8 cellular contexts compared by ENCODE assay signal in genomic region chr4:55435136-55435535, GRCh38. TPM values are rescaled to one million over a fixed set of nuclear protein-coding genes. Genes with fewer than 3 reads are reported as not detected.
A peak's percentile ranks its signal among the peaks of the same experiment; 100 is the strongest.
DNase-seq lines count a peak whose midpoint lies in the region; ATAC-seq and TF ChIP-seq lines count a peak whose summit lies in the region.

No MANE protein-coding gene starts in this region.

- H3K27ac Mint-ChIP-seq in activated naive CD4-positive, alpha-beta T cell treated with anti-CD3 and anti-CD28 coated beads for 36 hours, result peak overlapping the region; percentile 37
- peak overlapping the region; percentile 37 for H3K27ac Mint-ChIP-seq in mesothelial cell of epicardium

- H3K79me2 ChIP-seq in Karpas-422 (ENCODE audit: low read length), result no peaks in the 10 kb centered on the region

- no peak overlapping the region for H3K4me3 Mint-ChIP-seq in activated naive CD4-positive, alpha-beta T cell treated with anti-CD3 and anti-CD28 coated beads for 36 hours
- no peak overlapping the region for H3K4me3 Mint-ChIP-seq in mesothelial cell of epicardium

- ATAC-seq in HG03103 (IDR thresholded peaks at IDR 0.05; ENCODE audit: low read depth, unreplicated experiment), result peak; percentile 66

- no peak overlapping the region for H2AFZ ChIP-seq in Karpas-422 (ENCODE audit: low read length)

- no peak overlapping the region for H3K27ac ChIP-seq in Karpas-422 (ENCODE audit: low read length)

- peaks cover 16% of the 10 kb centered on the region for H3K4me1 Mint-ChIP-seq in activated naive CD4-positive, alpha-beta T cell treated with anti-CD3 and anti-CD28 coated beads for 36 hours (ENCODE audit: low read depth)
- H3K4me1 Mint-ChIP-seq in mesothelial cell of epicardium, result no peaks in the 10 kb centered on the region

- H3K9ac ChIP-seq in adipocyte (ENCODE audit: low read length) (no peak overlapping the region), Karpas-422 (ENCODE audit: low read length) (no peak overlapping the region)

- H3K27me3 Mint-ChIP-seq in activated naive CD4-positive, alpha-beta T cell treated with anti-CD3 and anti-CD28 coated beads for 36 hours (ENCODE audit: low read depth), result no peaks in the 10 kb centered on the region
- H3K27me3 Mint-ChIP-seq in mesothelial cell of epicardium (ENCODE audit: low read depth), result no peaks in the 10 kb centered on the region

- no peaks in the 10 kb centered on the region for H4K20me1 ChIP-seq in Karpas-422 (ENCODE audit: insufficient read depth, low read depth, low read length)

- intact Hi-C loops in activated naive CD4-positive, alpha-beta T cell treated with anti-CD3 and anti-CD28 coated beads for 36 hours (cut with micrococcal nuclease), result loop anchor here (1.0 to 10.0 kb wide), 8 partner anchors 40 to 867 kb away; partner anchors contain the start of genes CEP135, CLOCK, SRD5A3 and TMEM165

- H3K4me1 ChIP-seq in adipocyte (ENCODE audit: control insufficient read depth, insufficient read depth, low read length), result no peaks in the 10 kb centered on the region
- H3K4me1 ChIP-seq in Karpas-422 (ENCODE audit: low read length), result peaks cover 4% of the 10 kb centered on the region

- H3K36me3 ChIP-seq in adipocyte (ENCODE audit: control insufficient read depth, insufficient read depth, low read length, severe bottlenecking), result peaks cover 74% of the 10 kb centered on the region
- H3K36me3 ChIP-seq in Karpas-422 (ENCODE audit: insufficient read depth, low read length), result peaks cover 32% of the 10 kb centered on the region; the same call in 1 of the 2 replicates

- H3K9me3 Mint-ChIP-seq in activated naive CD4-positive, alpha-beta T cell treated with anti-CD3 and anti-CD28 coated beads for 36 hours, result no peaks in the 10 kb centered on the region
- H3K9me3 Mint-ChIP-seq in mesothelial cell of epicardium, result no peaks in the 10 kb centered on the region

- H3K4me2 ChIP-seq in Karpas-422 (ENCODE audit: low read depth, low read length, poor library complexity, severe bottlenecking), result no peak overlapping the region

- H3K4me3 ChIP-seq in adipocyte (ENCODE audit: low read length) (no peak overlapping the region), Karpas-422 (ENCODE audit: low read length) (no peak overlapping the region)

- CTCF ChIA-PET in activated naive CD4-positive, alpha-beta T cell treated with anti-CD3 and anti-CD28 coated beads for 36 hours (lab: Charles Lee), result interaction anchor here (0.6 to 2.1 kb wide), 4 partner anchors 9 to 128 kb away, joined by 3 to 8 read pairs (median 3); partner anchors contain the start of gene SRD5A3

- H3K9me3 ChIP-seq in adipocyte (ENCODE audit: control insufficient read depth, low read length), result no peaks in the 10 kb centered on the region
- H3K9me3 ChIP-seq in Karpas-422 (ENCODE audit: low read length), result no peaks in the 10 kb centered on the region

- H3K9me2 ChIP-seq in Karpas-422 (replicated peaks; ENCODE audit: insufficient read depth, low read length), result no peaks in the 10 kb centered on the region

- H3K27me3 ChIP-seq in adipocyte (replicated peaks; ENCODE audit: control insufficient read depth, insufficient read depth, low read length), result no peaks in the 10 kb centered on the region
- no peaks in the 10 kb centered on the region for H3K27me3 ChIP-seq in Karpas-422 (ENCODE audit: low read length)

- no peak for TF ChIP-seq CTCF in mesothelial cell of epicardium (IDR thresholded peaks at IDR 0.05; ENCODE audit: unreplicated experiment)

- DNase-seq in activated naive CD4-positive, alpha-beta T cell treated with anti-CD3 and anti-CD28 coated beads for 36 hours, result peak; percentile 68
- no peak for DNase-seq in activated naive CD4-positive, alpha-beta T cell (lab: John Stamatoyannopoulos, UW)
- DNase-seq in adipocyte (ENCODE audit: low read depth) (peak; percentile 55), mesothelial cell of epicardium (ENCODE audit: low spot score in 2 of 2, unreplicated experiment in 2 of 2) (no peak), Karpas-422 (no peak), NCI-H510A (lab: John Stamatoyannopoulos, UW) (no peak), NCI-H748 treated with DMSO at 0.1 percent for 48 hours (lab: John Stamatoyannopoulos, UW) (no peak)

- H3K36me3 Mint-ChIP-seq in activated naive CD4-positive, alpha-beta T cell treated with anti-CD3 and anti-CD28 coated beads for 36 hours (ENCODE audit: low read depth), result peaks cover 26% of the 10 kb centered on the region
- H3K36me3 Mint-ChIP-seq in mesothelial cell of epicardium, result peaks cover 33% of the 10 kb centered on the region

RNA-seq across cellular contexts. Expression of gene TMEM165, which starts 39.4 kb away (rescaled TPM):
- total RNA-seq in activated naive CD4-positive, alpha-beta T cell treated with anti-CD3 and anti-CD28 coated beads for 36 hours, result 10 to 100 TPM; 39.1 to 40.6 TPM
- 94.3 to 98.7 TPM (median 96.1 TPM) in 3 replicates for total RNA-seq in mesothelial cell of epicardium
- total RNA-seq in Karpas-422 (2014; rRNA removed; shearing (Covaris generic); ENCODE audit: low replicate concordance), result 118 and 165 TPM in 2 replicates

Comparison
In these comparisons a context has a peak if more than half of its experiments do, and no peak if none do; other contexts are left out.
1. DNase-seq: peak in activated naive CD4-positive, alpha-beta T cell treated with anti-CD3 and anti-CD28 coated beads for 36 hours (single experiment) and adipocyte (single experiment); none in activated naive CD4-positive, alpha-beta T cell (0 of 4), mesothelial cell of epicardium (0 of 2), Karpas-422 (single experiment), NCI-H510A (single experiment) and NCI-H748 treated with DMSO at 0.1 percent for 48 hours (single experiment).